In genomic region chr1:7561331-7561921, GRCh38 we compare ENCODE assay signal across 12 cellular contexts.
DNase-seq lines count a peak whose midpoint lies in the region; FAIRE-seq and TF ChIP-seq lines count a peak whose summit lies in the region.
"Had no signal": no experiment of that assay in that cellular context is flagged by ENCODE, and none has a peak within 500 bp of the region (broad histone marks: within the 10 kb centered on the region; RNA-seq: fewer than 3 reads in every experiment).

No MANE protein-coding gene starts in this region.

- no peaks in the 10 kb centered on the region for H3K9me1 ChIP-seq in endothelial cell of umbilical vein (replicated peaks; ENCODE audit: control insufficient read depth, extremely low read depth, insufficient read depth, low read length)

- no peak overlapping the region for H2AFZ ChIP-seq in MM.1S (ENCODE audit: low read length)
- H2AFZ ChIP-seq in endothelial cell of umbilical vein (ENCODE audit: low read depth, low read length) = no peak overlapping the region

- H3K27me3 ChIP-seq in MM.1S (replicated peaks; ENCODE audit: insufficient read depth, low read length) (peaks cover 92% of the 10 kb centered on the region), endothelial cell of umbilical vein (ENCODE audit: control insufficient read depth in 2 of 2, insufficient read depth in 2 of 2, low read length in 2 of 2) (no peaks in the 10 kb centered on the region)
- H3K27me3 ChIP-seq: BLaER1 treated with 17β-estradiol and CSF1 and Interleukin-3, amounts not matched to agents 10 nM and 100 nM had no signal

- H3K4me3 Mint-ChIP-seq in progenitor cell of endocrine pancreas (ENCODE audit: low read depth) = no peak overlapping the region

- no peaks in the 10 kb centered on the region for H3K9me2 ChIP-seq in MM.1S (replicated peaks; ENCODE audit: insufficient read depth, low read length)

- peak; percentile 19 for TF ChIP-seq CTCF in MM.1S (IDR thresholded peaks at IDR 0.05; ENCODE audit: low read length)
- peak; percentile 23 to 72 for TF ChIP-seq CTCF in endothelial cell of umbilical vein (IDR thresholded peaks at IDR 0.05; ENCODE audit: extremely low read depth in 1 of 2, insufficient read depth in 1 of 2, low read depth in 1 of 2, low read length in 2 of 2)
- peak; percentile 63 for TF ChIP-seq CTCF in progenitor cell of endocrine pancreas (IDR thresholded peaks at IDR 0.05; ENCODE audit: unreplicated experiment)

- no peak overlapping the region for H3K27ac ChIP-seq in MM.1S (ENCODE audit: low read length)
- no peak overlapping the region for H3K27ac ChIP-seq in endothelial cell of umbilical vein (ENCODE audit: insufficient read depth, low read depth, low read length)
- H3K27ac ChIP-seq: BLaER1 treated with 17β-estradiol and CSF1 and Interleukin-3, amounts not matched to agents 10 nM and 100 nM; thoracic aorta had no signal

- dilution Hi-C loops in endothelial cell of umbilical vein (cut with MboI; ENCODE audit: extremely low pct_ligation_motif_present, low sequenced_read_pairs) = no loop called here

- intact Hi-C loops in endothelial cell of umbilical vein (cut with micrococcal nuclease) = no loop called here

- H3K9me3 Mint-ChIP-seq in progenitor cell of endocrine pancreas (ENCODE audit: low read depth) = no peaks in the 10 kb centered on the region

- H3K9me3 ChIP-seq in MM.1S (replicated peaks; ENCODE audit: insufficient read depth, low read length) = no peaks in the 10 kb centered on the region
- H3K9me3 ChIP-seq in endothelial cell of umbilical vein (replicated peaks; ENCODE audit: control insufficient read depth, insufficient read depth, low read length) = no peaks in the 10 kb centered on the region
- H3K9me3 ChIP-seq: BLaER1 treated with 17β-estradiol and CSF1 and Interleukin-3, amounts not matched to agents 10 nM and 100 nM; thoracic aorta had no signal

- H3K4me3 ChIP-seq in MM.1S (ENCODE audit: low read length) (no peak overlapping the region), endothelial cell of umbilical vein (replicated peaks in 1 of 3; ENCODE audit: insufficient read depth in 1 of 3, low read depth in 1 of 3, low read length in 3 of 3) (no peak overlapping the region)
- H3K4me3 ChIP-seq: BLaER1 treated with 17β-estradiol and CSF1 and Interleukin-3, amounts not matched to agents 10 nM and 100 nM; thoracic aorta had no signal

- H3K4me1 Mint-ChIP-seq in progenitor cell of endocrine pancreas (ENCODE audit: low read depth) = peaks cover 3% of the 10 kb centered on the region

- DNase-seq in NCI-H510A treated with DMSO at 0.1 percent for 48 hours (lab: John Stamatoyannopoulos, UW) (peak; percentile 42), NCI-H510A (lab: John Stamatoyannopoulos, UW) (no peak), MM.1S (no peak), endothelial cell of umbilical vein (ENCODE audit: low read depth, low spot score) (no peak), progenitor cell of endocrine pancreas (ENCODE audit: low spot score, unreplicated experiment) (no peak), NCI-H2081 treated with DMSO at 0.1 percent for 48 hours (lab: John Stamatoyannopoulos, UW) (no peak), superior temporal gyrus (ENCODE audit: extremely low spot score) (no peak), RKO (ENCODE audit: low spot score) (no peak)
- DNase-seq: NCI-H524 treated with DMSO at 0.1 percent for 48 hours, retina had no signal

- no peak overlapping the region for H3K27ac Mint-ChIP-seq in progenitor cell of endocrine pancreas

- H3K4me2 ChIP-seq in MM.1S (ENCODE audit: low read depth, low read length) (no peak overlapping the region), endothelial cell of umbilical vein (ENCODE audit: insufficient read depth, low read length) (no peak overlapping the region)

- no TSS peak for BruUV-seq in endothelial cell of umbilical vein (replicated peaks; lab: Mats Ljungman, UMichigan)

- H3K79me2 ChIP-seq in MM.1S (ENCODE audit: low read length) (no peaks in the 10 kb centered on the region), endothelial cell of umbilical vein (ENCODE audit: control insufficient read depth, insufficient read depth, low read length) (no peaks in the 10 kb centered on the region)

- H3F3A ChIP-seq in MM.1S (ENCODE audit: insufficient read depth, low read length) = no peaks in the 10 kb centered on the region

- POLR2A ChIA-PET in endothelial cell of umbilical vein (lab: Charles Lee) = no interaction called here

- CTCF ChIA-PET in endothelial cell of umbilical vein (lab: Charles Lee) = interaction anchor here (0.8 to 1.3 kb wide), 4 partner anchors 8 to 343 kb away, joined by 3 to 6 read pairs (median 4); no protein-coding TSS in a partner anchor

- H3K36me3 ChIP-seq in MM.1S (replicated peaks; ENCODE audit: insufficient read depth, low read length) = no peaks in the 10 kb centered on the region
- H3K36me3 ChIP-seq in endothelial cell of umbilical vein (ENCODE audit: control insufficient read depth in 2 of 2, extremely low read depth in 1 of 2, insufficient read depth in 2 of 2, low read length in 2 of 2) = no peaks in the 10 kb centered on the region
- H3K36me3 ChIP-seq: BLaER1 treated with 17β-estradiol and CSF1 and Interleukin-3, amounts not matched to agents 10 nM and 100 nM; thoracic aorta had no signal

- H3K9ac ChIP-seq in MM.1S (ENCODE audit: low read length) (no peak overlapping the region), endothelial cell of umbilical vein (replicated peaks; ENCODE audit: extremely low read depth, insufficient read depth, low read length) (no peak overlapping the region)
- H3K9ac ChIP-seq: BLaER1 treated with 17β-estradiol and CSF1 and Interleukin-3, amounts not matched to agents 10 nM and 100 nM had no signal

- H3K27me3 Mint-ChIP-seq in progenitor cell of endocrine pancreas = peaks cover 15% of the 10 kb centered on the region

- H3K36me3 Mint-ChIP-seq in progenitor cell of endocrine pancreas (ENCODE audit: insufficient read depth) = no peaks in the 10 kb centered on the region

- H4K20me1 ChIP-seq in MM.1S (ENCODE audit: insufficient read depth, low read length) = no peaks in the 10 kb centered on the region
- no peaks in the 10 kb centered on the region for H4K20me1 ChIP-seq in endothelial cell of umbilical vein (replicated peaks; ENCODE audit: control insufficient read depth, extremely low read depth, insufficient read depth, low read length)

- TF ChIP-seq POLR2A in endothelial cell of umbilical vein (IDR thresholded peaks at IDR 0.05; ENCODE audit: low read depth, low read length) = no peak

- H3K4me1 ChIP-seq in MM.1S (ENCODE audit: low read length) (no peaks in the 10 kb centered on the region), endothelial cell of umbilical vein (ENCODE audit: control insufficient read depth, extremely low read depth, insufficient read depth, low read length) (no peaks in the 10 kb centered on the region)

- FAIRE-seq in endothelial cell of umbilical vein (lab: Jason Lieb, UNC) = peak; percentile 38

TF ChIP-seq in endothelial cell of umbilical vein, 7 proteins besides CTCF, POLR2A, EP300 and RAD21:
- TF ChIP-seq MAX (IDR thresholded peaks at IDR 0.05; ENCODE audit: insufficient read depth, insufficient read length) (no peak), POLR2AphosphoS5 (IDR thresholded peaks at IDR 0.05; ENCODE audit: insufficient read depth, low read depth, low read length) (no peak), JUN (IDR thresholded peaks at IDR 0.05; ENCODE audit: borderline replicate concordance, insufficient read depth, insufficient read length, low read depth) (no peak), MYC (IDR thresholded peaks at IDR 0.05; ENCODE audit: low read depth, low read length) (no peak)
